11 cellular contexts compared by ENCODE assay signal in the genomic region with DNA sequence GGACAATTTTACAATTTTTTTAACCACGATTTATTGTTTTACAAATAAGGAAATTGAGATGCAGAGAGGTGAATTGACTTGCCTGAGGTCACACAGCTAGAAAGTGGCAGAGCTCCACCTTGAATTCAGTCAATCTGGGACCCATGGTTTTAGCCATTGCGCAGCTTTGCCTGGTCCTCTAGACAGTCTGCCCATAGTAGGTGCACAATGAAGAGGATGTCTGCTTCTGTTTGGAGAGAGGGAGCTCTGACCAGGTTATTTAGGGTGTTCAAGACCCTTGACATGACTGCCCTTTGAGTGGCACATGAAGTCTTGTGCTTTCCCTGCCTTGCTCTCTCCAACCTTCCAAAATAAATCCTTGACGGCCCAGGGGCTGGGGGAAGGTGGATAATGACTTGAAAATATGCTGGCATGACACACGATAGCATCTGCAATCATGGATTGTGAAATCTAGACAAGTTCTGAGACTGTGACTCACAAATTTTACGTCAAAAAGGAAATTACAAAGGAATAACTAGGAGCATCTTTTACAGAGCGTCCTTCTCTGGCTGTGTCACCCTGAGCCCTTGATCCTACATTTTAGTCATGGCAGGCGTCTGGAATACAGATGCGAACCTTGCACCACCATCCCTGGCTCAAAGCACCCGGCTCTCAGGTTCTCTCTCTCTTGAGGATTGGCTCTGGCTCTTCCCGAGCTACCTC. TPM values are rescaled to one million over a fixed set of nuclear protein-coding genes. Genes with fewer than 3 reads are reported as not detected.
DNase-seq lines count a peak whose midpoint lies in the region; ATAC-seq lines count a peak whose summit lies in the region.
"Had no signal": no experiment of that assay in that cellular context is flagged by ENCODE, and none has a peak within 500 bp of the region (broad histone marks: within the 10 kb centered on the region; RNA-seq: fewer than 3 reads in every experiment).

No MANE protein-coding gene starts in this region.

- H2AK5ac ChIP-seq in mesendoderm (ENCODE audit: low read length), result no peak overlapping the region

- H3K4me3 ChIP-seq in ACC112 (ENCODE audit: low read depth, low read length) (no peak overlapping the region), mesendoderm (ENCODE audit: low read length) (no peak overlapping the region)

- DNase-seq in HT1080 (ENCODE audit: low read depth) (peak; percentile 95), astrocyte of the hippocampus (ENCODE audit: low read depth, low spot score) (peak; percentile 70), mesendoderm (no peak), retina (no peak), NCI-H748 (lab: John Stamatoyannopoulos, UW; ENCODE audit: unreplicated experiment) (no peak), cerebellar nuclear complex (lab: John Stamatoyannopoulos, UW) (no peak)
- DNase-seq: CD8-positive, alpha-beta T cell; midbrain; NCI-H82 had no signal

- no peak overlapping the region for H3K9ac ChIP-seq in mesendoderm (ENCODE audit: low read length)

- H3K27me3 ChIP-seq in ACC112 (ENCODE audit: insufficient read depth, low read length) (no peaks in the 10 kb centered on the region), mesendoderm (ENCODE audit: insufficient read depth, low read length, poor library complexity) (no peaks in the 10 kb centered on the region)

- no peak for ATAC-seq in HG03354 (IDR thresholded peaks at IDR 0.05; ENCODE audit: poor library complexity, severe bottlenecking, unreplicated experiment)
- ATAC-seq: CD8-positive, alpha-beta T cell had no signal

- peaks cover 15% of the 10 kb centered on the region for H3K4me1 ChIP-seq in ACC112 (ENCODE audit: control insufficient read depth, insufficient read depth, low read length, unreplicated experiment)
- peaks cover 6% of the 10 kb centered on the region for H3K4me1 ChIP-seq in mesendoderm (ENCODE audit: control insufficient read depth, low read depth, low read length)

- no peak overlapping the region for H2BK15ac ChIP-seq in mesendoderm (replicated peaks; ENCODE audit: low read depth)

- no peaks in the 10 kb centered on the region for H3K79me1 ChIP-seq in mesendoderm (ENCODE audit: low read length)

- H3K79me2 ChIP-seq in ACC112 (ENCODE audit: control insufficient read depth, insufficient read depth, low read length, unreplicated experiment) (no peaks in the 10 kb centered on the region), mesendoderm (ENCODE audit: control insufficient read depth, insufficient read depth, low read length) (no peaks in the 10 kb centered on the region)

- H4K5ac ChIP-seq in mesendoderm (ENCODE audit: low read length), result no peak overlapping the region

- H3K23ac ChIP-seq in mesendoderm (ENCODE audit: low read length), result no peak overlapping the region

- peak overlapping the region; percentile 53 for H2AFZ ChIP-seq in ACC112 (ENCODE audit: low read length, unreplicated experiment)

- H2BK5ac ChIP-seq in mesendoderm (ENCODE audit: low read length), result no peak overlapping the region

- no peak overlapping the region for H3K4me2 ChIP-seq in mesendoderm (ENCODE audit: low read length)

- no peaks in the 10 kb centered on the region for H3K36me3 ChIP-seq in ACC112 (ENCODE audit: insufficient read depth, low read length)
- H3K36me3 ChIP-seq in mesendoderm (ENCODE audit: control insufficient read depth, insufficient read depth, low read length), result no peaks in the 10 kb centered on the region

- peak overlapping the region; percentile 81 for H3K18ac ChIP-seq in mesendoderm (ENCODE audit: low read length)

- H3K4ac ChIP-seq in mesendoderm (ENCODE audit: low read depth, low read length), result no peak overlapping the region

- no peak overlapping the region for H4K8ac ChIP-seq in mesendoderm (ENCODE audit: low read depth, low read length)

- H2BK120ac ChIP-seq in mesendoderm (ENCODE audit: low read depth, low read length), result no peak overlapping the region

- H3K27ac ChIP-seq in ACC112 (ENCODE audit: low read depth, low read length) (peak overlapping the region; percentile 96), mesendoderm (ENCODE audit: low read depth, low read length) (no peak overlapping the region)

- WGBS in mesendoderm (ENCODE audit: extremely low coverage, insufficient coverage, low lambda C conversion rate), result no CpG with 5 or more reads among the region's 10 CpGs

- H3K56ac ChIP-seq in mesendoderm (ENCODE audit: low read length), result no peak overlapping the region

RNA-seq across cellular contexts. Expression of a gene that starts 26.2 kb away (rescaled TPM):
- 334 and 359 TPM in 2 replicates for total RNA-seq in HT1080 (2014; rRNA removed; shearing (Covaris generic))
- 215 and 283 TPM in 2 replicates for polyA plus RNA-seq in HT1080 (2015; cell fraction: cytosol; rRNA removed)
- 171 and 175 TPM in 2 replicates for polyA plus RNA-seq in HT1080 (2015; cell fraction: nucleus; rRNA removed)
- polyA plus RNA-seq in mesendoderm (2013, experiment 1 of 2), result 209 TPM
- 208 TPM for polyA plus RNA-seq in mesendoderm (2013, experiment 2 of 2)

RNA-seq across cellular contexts. Expression of a gene that starts 54.4 kb away (rescaled TPM):
- 4.3 and 5.6 TPM in 2 replicates for total RNA-seq in HT1080 (2014; rRNA removed; shearing (Covaris generic))
- polyA plus RNA-seq in HT1080 (2015; cell fraction: cytosol; rRNA removed), result 1.4 TPM in 2 replicates
- polyA plus RNA-seq in HT1080 (2015; cell fraction: nucleus; rRNA removed), result 1.9 TPM in 2 replicates
- 2.1 TPM for polyA plus RNA-seq in mesendoderm (2013, experiment 1 of 2)
- 1.8 TPM for polyA plus RNA-seq in mesendoderm (2013, experiment 2 of 2)

Comparison
In these comparisons a context has a peak if more than half of its experiments do, and no peak if none do; other contexts are left out.
1. DNase-seq: peak in HT1080 (single experiment) and astrocyte of the hippocampus (single experiment); none in mesendoderm (single experiment), retina (single experiment), NCI-H748 (single experiment) and cerebellar nuclear complex (0 of 2).